ENCODE assay signal across 27 cellular contexts in the genomic region with DNA sequence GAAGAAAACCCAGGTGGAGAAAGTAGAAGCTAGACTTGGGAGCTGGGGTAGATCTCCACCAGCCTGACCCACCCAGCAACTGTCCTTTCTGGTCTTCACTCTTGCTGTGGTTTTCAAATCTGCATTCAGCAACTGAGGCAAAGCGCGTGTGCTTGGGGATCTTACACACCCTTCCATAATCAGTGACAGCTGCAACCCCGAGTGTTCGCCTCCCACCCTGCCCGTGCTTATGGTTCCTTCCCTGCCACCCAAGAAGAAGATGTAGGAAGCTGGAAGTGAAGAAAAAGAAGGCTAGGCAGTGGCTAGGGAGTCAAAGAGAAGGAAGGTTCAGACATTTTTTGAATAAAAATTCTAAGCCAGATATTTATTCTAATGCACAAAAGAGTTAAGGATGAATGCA.
"Had no signal": no experiment of that assay in that cellular context is flagged by ENCODE, and none has a peak within 500 bp of the region (broad histone marks: within the 10 kb centered on the region; RNA-seq: fewer than 3 reads in every experiment).

No MANE protein-coding gene starts in this region.

- H3K36me3 ChIP-seq: cardiac muscle cell, Peyer's patch, SJSA1 had no signal

- H3K27ac ChIP-seq: cardiac muscle cell, Peyer's patch, RWPE1, SJSA1, VCaP had no signal

- DNase-seq: activated CD4-positive, CD25-positive, alpha-beta regulatory T cell; activated gamma-delta T cell; activated naive CD4-positive, alpha-beta T cell treated with anti-CD3 and anti-CD28 coated beads for 36 hours; activated T-cell treated with anti-CD3 and anti-CD28 coated beads for 4 hours; activated T-cell treated with anti-CD3 and anti-CD28 coated beads, Interleukin-2, amount 50 U/mL, for 48 hours; amygdala; Kasumi-1; NCI-H1105 treated with DMSO at 0.1 percent for 48 hours; NCI-H1436 treated with DMSO at 0.1 percent for 48 hours; NCI-H187; NCI-H2081; NCI-H510A treated with DMSO at 0.1 percent for 48 hours; NCI-H69; NK-92 treated with Interleukin-12 subunit alpha and Interleukin-12 subunit beta, amount 100 ng/mL, for 24 hours; Peyer's patch; Right ventricle myocardium superior; SW 1271; T-helper 17 cell; T-helper 9 cell had no signal

- ATAC-seq: activated T-helper 17 cell treated with anti-CD3 and anti-CD28 coated beads, Interleukin-2, amount 50 U/mL, for 72 hours; K562; SK-N-SH treated with all-trans-retinoic acid at 6 μM for 48 hours; T-helper 17 cell had no signal

- FAIRE-seq: astrocyte, K562 had no signal

- H3K9me3 ChIP-seq: Peyer's patch, SJSA1 had no signal

- H3K4me3 ChIP-seq: cardiac muscle cell, K562, Peyer's patch, SJSA1 had no signal

- H3K27me3 ChIP-seq: cardiac muscle cell, Peyer's patch, SJSA1 had no signal
